17 cellular contexts compared by ENCODE assay signal in the genomic region with DNA sequence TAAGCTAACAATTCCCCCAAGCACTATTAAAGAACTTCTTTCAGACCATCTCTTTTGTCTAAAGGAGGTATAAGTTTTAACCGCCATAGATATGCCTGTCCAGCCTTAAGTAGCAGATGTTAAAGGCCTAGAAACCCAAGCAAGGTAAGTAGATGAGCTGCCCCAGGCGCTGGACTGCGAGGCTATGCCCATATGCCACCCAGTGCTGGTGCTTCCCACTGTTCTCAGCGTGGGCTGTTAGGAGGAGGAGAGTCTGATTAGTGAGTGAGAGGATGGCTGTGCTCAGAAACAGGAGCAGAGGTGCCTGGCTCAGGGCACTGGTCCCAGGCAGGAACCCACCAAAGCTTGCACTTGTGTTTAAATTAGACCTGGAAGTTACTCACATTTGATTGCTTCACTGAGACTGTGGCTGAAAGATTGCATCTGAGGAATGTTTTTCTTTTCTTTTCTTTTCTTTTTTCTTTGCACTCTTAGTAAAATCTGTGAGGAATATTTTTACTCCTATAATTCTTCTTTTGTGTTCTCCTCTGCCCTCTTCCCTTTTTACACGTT. TPM values are rescaled to one million over a fixed set of nuclear protein-coding genes. Genes with fewer than 3 reads are reported as not detected.
DNase-seq lines count a peak whose midpoint lies in the region; ATAC-seq and TF ChIP-seq lines count a peak whose summit lies in the region.
"Had no signal": no experiment of that assay in that cellular context is flagged by ENCODE, and none has a peak within 500 bp of the region (broad histone marks: within the 10 kb centered on the region; RNA-seq: fewer than 3 reads in every experiment).

No MANE protein-coding gene starts in this region.

- no peak overlapping the region for H2BK12ac ChIP-seq in trophoblast cell (ENCODE audit: low read length)

- no peak overlapping the region for H4K12ac ChIP-seq in trophoblast cell (ENCODE audit: low read depth, low read length)

- H3K27me3 ChIP-seq in trophoblast cell (ENCODE audit: insufficient read depth, low read length) = no peaks in the 10 kb centered on the region
- H3K27me3 ChIP-seq: foreskin keratinocyte had no signal

- H3K4me3 ChIP-seq in choroid plexus epithelial cell (ENCODE audit: low read depth, low read length) = no peak overlapping the region
- no peak overlapping the region for H3K4me3 ChIP-seq in trophoblast cell (ENCODE audit: low read depth, low read length)
- H3K4me3 ChIP-seq: PC-9 had no signal

- H3K4me3 Mint-ChIP-seq in activated CD4-positive, alpha-beta T cell treated with anti-CD3 and anti-CD28 coated beads, Interleukin-2, amount 10 ng/mL, durations not matched to agents 24 days and 14 days = no peak overlapping the region
- no peak overlapping the region for H3K4me3 Mint-ChIP-seq in osteocyte (ENCODE audit: unreplicated experiment)
- H3K4me3 Mint-ChIP-seq: type B pancreatic cell had no signal

- no peak overlapping the region for H2AK5ac ChIP-seq in trophoblast cell (ENCODE audit: low read length)

- no peak overlapping the region for H4K91ac ChIP-seq in trophoblast cell (ENCODE audit: low read depth, low read length)

- no peaks in the 10 kb centered on the region for H3K27me3 Mint-ChIP-seq in activated CD4-positive, alpha-beta T cell treated with anti-CD3 and anti-CD28 coated beads, Interleukin-2, amount 10 ng/mL, durations not matched to agents 24 days and 14 days
- no peaks in the 10 kb centered on the region for H3K27me3 Mint-ChIP-seq in osteocyte (ENCODE audit: unreplicated experiment)
- H3K27me3 Mint-ChIP-seq: type B pancreatic cell had no signal

- no peaks in the 10 kb centered on the region for H3K9me3 Mint-ChIP-seq in activated CD4-positive, alpha-beta T cell treated with anti-CD3 and anti-CD28 coated beads, Interleukin-2, amount 10 ng/mL, durations not matched to agents 24 days and 14 days
- no peaks in the 10 kb centered on the region for H3K9me3 Mint-ChIP-seq in osteocyte (ENCODE audit: unreplicated experiment)
- H3K9me3 Mint-ChIP-seq: type B pancreatic cell had no signal

- ATAC-seq in GM18505 (IDR thresholded peaks at IDR 0.05; ENCODE audit: unreplicated experiment) = no peak
- ATAC-seq: foreskin keratinocyte had no signal

- WGBS in trophoblast cell (ENCODE audit: extremely low coverage, insufficient coverage, insufficient read length) = no CpG with 5 or more reads among the region's 5 CpGs

- no peaks in the 10 kb centered on the region for H3K4me1 ChIP-seq in trophoblast cell (ENCODE audit: control insufficient read depth in 1 of 2, insufficient read depth in 2 of 2, low read length in 2 of 2)

- H3K4me1 Mint-ChIP-seq in activated CD4-positive, alpha-beta T cell treated with anti-CD3 and anti-CD28 coated beads, Interleukin-2, amount 10 ng/mL, durations not matched to agents 24 days and 14 days = peaks cover 32% of the 10 kb centered on the region
- no peaks in the 10 kb centered on the region for H3K4me1 Mint-ChIP-seq in osteocyte (ENCODE audit: unreplicated experiment)

- TF ChIP-seq POLR2A in GM18505 (IDR thresholded peaks at IDR 0.05; ENCODE audit: borderline replicate concordance, extremely low read depth, insufficient read depth, insufficient read length) = no peak

- no peak overlapping the region for H2BK5ac ChIP-seq in trophoblast cell (ENCODE audit: low read depth, low read length, poor library complexity)

- H3K79me1 ChIP-seq in trophoblast cell (ENCODE audit: low read length) = no peaks in the 10 kb centered on the region

- no peak overlapping the region for H3K4ac ChIP-seq in trophoblast cell (ENCODE audit: low read depth, low read length)

- peak overlapping the region; percentile 69 for H3K27ac Mint-ChIP-seq in activated CD4-positive, alpha-beta T cell treated with anti-CD3 and anti-CD28 coated beads, Interleukin-2, amount 10 ng/mL, durations not matched to agents 24 days and 14 days
- no peak overlapping the region for H3K27ac Mint-ChIP-seq in osteocyte (ENCODE audit: unreplicated experiment)
- H3K27ac Mint-ChIP-seq: type B pancreatic cell had no signal

- H3K9ac ChIP-seq in trophoblast cell (ENCODE audit: low read length) = no peak overlapping the region

- no peak overlapping the region for H3K18ac ChIP-seq in trophoblast cell (ENCODE audit: low read length)

- no peak for DNase-seq in activated CD4-positive, alpha-beta T cell treated with anti-CD3 and anti-CD28 coated beads, Interleukin-2, amount 10 ng/mL, durations not matched to agents 24 days and 14 days
- DNase-seq in activated CD4-positive, alpha-beta T cell treated with anti-CD3 and anti-CD28 coated beads for 4 hours = no peak
- DNase-seq in NCI-H524 treated with DMSO at 0.1 percent for 48 hours (lab: John Stamatoyannopoulos, UW) = peak; percentile 51
- DNase-seq in choroid plexus epithelial cell (ENCODE audit: low read depth) = peak; percentile 23
- DNase-seq in osteocyte (ENCODE audit: extremely low spot score, unreplicated experiment) = peak; percentile 60
- DNase-seq in stimulated activated naive CD4-positive, alpha-beta T cell treated with Interleukin-2 at 50 U/mL for 16 hours (lab: John Stamatoyannopoulos, UW) = no peak
- DNase-seq in trophoblast cell = no peak
- DNase-seq: amygdala, DMS153, foreskin keratinocyte, NCI-H1048, NCI-H226, PC-9, small intestine, SW 1271 had no signal

- no peak overlapping the region for H2AFZ ChIP-seq in trophoblast cell (ENCODE audit: insufficient read depth, low read length, poor library complexity)
- H2AFZ ChIP-seq: PC-9 had no signal

- TF ChIP-seq CTCF in choroid plexus epithelial cell (conservative IDR thresholded peaks at IDR 0.05; ENCODE audit: low read depth, low read length) (no peak), osteocyte (IDR thresholded peaks at IDR 0.05) (no peak)

- no peak overlapping the region for H2BK120ac ChIP-seq in trophoblast cell (ENCODE audit: insufficient read depth, low read length, poor library complexity)

- H3K14ac ChIP-seq in trophoblast cell (ENCODE audit: low read length) = no peak overlapping the region

- H3K36me3 ChIP-seq in trophoblast cell (ENCODE audit: control insufficient read depth in 1 of 2, insufficient read depth in 2 of 2, low read length in 2 of 2) = peaks cover 33 to 37% of the 10 kb centered on the region in 2 experiments

- intact Hi-C loops in activated CD4-positive, alpha-beta T cell treated with anti-CD3 and anti-CD28 coated beads, Interleukin-2, amount 10 ng/mL, durations not matched to agents 24 days and 14 days (cut with micrococcal nuclease) = no loop called here

- H4K8ac ChIP-seq in trophoblast cell (ENCODE audit: low read depth, low read length) = no peak overlapping the region

- no peaks in the 10 kb centered on the region for H3K79me2 ChIP-seq in trophoblast cell (ENCODE audit: control insufficient read depth, insufficient read depth, low read length, poor library complexity)

- no peaks in the 10 kb centered on the region for H3K9me3 ChIP-seq in trophoblast cell (ENCODE audit: insufficient read depth, low read depth, low read length)

- H3K36me3 Mint-ChIP-seq in activated CD4-positive, alpha-beta T cell treated with anti-CD3 and anti-CD28 coated beads, Interleukin-2, amount 10 ng/mL, durations not matched to agents 24 days and 14 days (ENCODE audit: low read depth) = peaks cover 74% of the 10 kb centered on the region
- peaks cover 49% of the 10 kb centered on the region for H3K36me3 Mint-ChIP-seq in osteocyte (ENCODE audit: unreplicated experiment)

- no peak overlapping the region for H3K27ac ChIP-seq in trophoblast cell (ENCODE audit: low read depth, low read length)
- H3K27ac ChIP-seq: foreskin keratinocyte, PC-9 had no signal

- H3K23ac ChIP-seq in trophoblast cell (ENCODE audit: low read length) = no peak overlapping the region

- H3K4me2 ChIP-seq in trophoblast cell (ENCODE audit: low read length) = no peak overlapping the region
- H3K4me2 ChIP-seq: PC-9 had no signal

RNA-seq across cellular contexts. Expression of a gene that starts 32.2 kb away (rescaled TPM):
- not detected in 2 replicates for total RNA-seq in activated CD4-positive, alpha-beta T cell treated with anti-CD3 and anti-CD28 coated beads, Interleukin-2, amount 10 ng/mL, durations not matched to agents 24 days and 14 days
- total RNA-seq in osteocyte = not detected in 2 replicates
- 0.01 and 0.04 TPM in 2 replicates for polyA plus RNA-seq in trophoblast cell (2013)
- total RNA-seq: foreskin keratinocyte, PC-9 had no signal

RNA-seq across cellular contexts. Expression of a gene that starts 55.7 kb away (rescaled TPM):
- total RNA-seq in activated CD4-positive, alpha-beta T cell treated with anti-CD3 and anti-CD28 coated beads, Interleukin-2, amount 10 ng/mL, durations not matched to agents 24 days and 14 days = 18.4 TPM in 2 replicates
- 23.4 and 23.8 TPM in 2 replicates for total RNA-seq in osteocyte
- polyA plus RNA-seq in trophoblast cell (2013) = 19.7 and 20.7 TPM in 2 replicates

Comparison
In these comparisons a context has a peak if more than half of its experiments do, and no peak if none do; other contexts are left out.
1. DNase-seq: peak in NCI-H524 treated with DMSO at 0.1 percent for 48 hours (single experiment), choroid plexus epithelial cell (single experiment) and osteocyte (single experiment); none in activated CD4-positive, alpha-beta T cell treated with anti-CD3 and anti-CD28 coated beads, Interleukin-2, amount 10 ng/mL, durations not matched to agents 24 days and 14 days (single experiment), activated CD4-positive, alpha-beta T cell treated with anti-CD3 and anti-CD28 coated beads for 4 hours (0 of 2), stimulated activated naive CD4-positive, alpha-beta T cell treated with Interleukin-2 at 50 U/mL for 16 hours (single experiment) and trophoblast cell (0 of 2).